Comparison of ENCODE assay signal across 9 cellular contexts in the genomic region with DNA sequence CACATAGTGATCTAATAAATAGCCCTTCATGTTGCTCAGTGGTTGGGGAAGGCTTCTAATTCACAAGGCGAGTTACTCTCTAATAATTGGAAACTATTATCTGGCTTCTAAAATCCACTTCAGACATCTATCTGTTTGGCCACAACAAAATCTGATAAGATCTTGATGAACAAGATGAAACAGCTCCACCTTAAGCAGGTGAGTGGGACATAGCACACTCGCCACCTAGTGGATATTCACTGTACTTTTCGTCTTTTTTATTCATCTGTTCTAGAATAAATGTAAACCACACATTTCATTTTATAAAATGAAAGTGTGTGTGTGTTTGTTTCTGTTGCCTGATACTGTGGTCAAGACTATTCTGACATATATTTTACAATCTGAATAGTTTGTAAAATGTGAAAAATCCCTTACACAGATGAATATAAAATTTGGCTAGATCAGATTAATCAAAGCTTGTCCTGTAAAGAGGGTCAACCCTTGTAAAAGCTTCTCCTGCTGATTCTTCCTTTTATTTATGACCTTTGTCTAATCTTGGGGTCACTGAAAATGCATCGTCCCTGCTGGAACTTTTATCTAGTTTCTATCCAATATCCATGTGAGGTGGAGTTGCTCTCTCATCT. TPM values are rescaled to one million over a fixed set of nuclear protein-coding genes. Genes with fewer than 3 reads are reported as not detected.
DNase-seq lines count a peak whose midpoint lies in the region; ATAC-seq, FAIRE-seq and TF ChIP-seq lines count a peak whose summit lies in the region.
"Had no signal": no experiment of that assay in that cellular context is flagged by ENCODE, and none has a peak within 500 bp of the region (broad histone marks: within the 10 kb centered on the region; RNA-seq: fewer than 3 reads in every experiment).

No MANE protein-coding gene starts in this region.

- no peak overlapping the region for H3K4me3 Mint-ChIP-seq in neural progenitor cell
- no peak overlapping the region for H3K4me3 Mint-ChIP-seq in effector memory CD8-positive, alpha-beta T cell

- no peaks in the 10 kb centered on the region for H3K27me3 Mint-ChIP-seq in neural progenitor cell (ENCODE audit: insufficient read depth, low read depth)
- H3K27me3 Mint-ChIP-seq in effector memory CD8-positive, alpha-beta T cell: no peaks in the 10 kb centered on the region

- peak; percentile 86 to 88 for TF ChIP-seq RAD21 in H1 (IDR thresholded peaks at IDR 0.05 in 1 of 2, conservative IDR thresholded peaks at IDR 0.05 in 1 of 2; ENCODE audit: low read depth in 2 of 2, low read length in 2 of 2)

- H3K36me3 ChIP-seq in H1 (ENCODE audit: control insufficient read depth in 2 of 4, insufficient read depth in 4 of 4, low read length in 3 of 4) (no peaks in the 10 kb centered on the region), neural progenitor cell (no peaks in the 10 kb centered on the region)

- no peak overlapping the region for H3K27ac Mint-ChIP-seq in neural progenitor cell
- no peak overlapping the region for H3K27ac Mint-ChIP-seq in effector memory CD8-positive, alpha-beta T cell

- in situ Hi-C loops in G401 (cut with HindIII; ENCODE audit: low sequenced_read_pairs): no loop called here

- H3K56ac ChIP-seq in H1 (replicated peaks; ENCODE audit: insufficient read length, low read depth, low read length): no peak overlapping the region

- no peak for TF ChIP-seq EP300 in H1 (IDR thresholded peaks at IDR 0.05; ENCODE audit: borderline replicate concordance in 1 of 2, low read depth in 2 of 2, low read length in 2 of 2)

- H2AFZ ChIP-seq in H1 (ENCODE audit: low read length) (no peak overlapping the region), neural progenitor cell (replicated peaks) (no peak overlapping the region)

- no peak overlapping the region for H3K9ac ChIP-seq in H1 (replicated peaks in 1 of 4; ENCODE audit: extremely low read depth in 1 of 4, low read depth in 3 of 4, low read length in 3 of 4)
- no peak overlapping the region for H3K9ac ChIP-seq in neural progenitor cell

- no peak overlapping the region for H3K18ac ChIP-seq in H1 (ENCODE audit: extremely low read depth, low read length)

- H3K4ac ChIP-seq in H1 (replicated peaks; ENCODE audit: insufficient read length, low read depth, low read length): no peak overlapping the region

- H3F3A ChIP-seq in neural progenitor cell (ENCODE audit: low read depth): no peaks in the 10 kb centered on the region

- H4K20me1 ChIP-seq in H1 (replicated peaks in 1 of 2; ENCODE audit: control insufficient read depth in 1 of 2, insufficient read depth in 2 of 2, low read length in 2 of 2) (no peaks in the 10 kb centered on the region), neural progenitor cell (ENCODE audit: low read depth) (no peaks in the 10 kb centered on the region)

- ATAC-seq in GM21390 (IDR thresholded peaks at IDR 0.05; ENCODE audit: unreplicated experiment) (peak; percentile 84), HG03558 (IDR thresholded peaks at IDR 0.05; ENCODE audit: extremely low read depth, unreplicated experiment) (peak; percentile 70)
- ATAC-seq in effector memory CD8-positive, alpha-beta T cell (replicated peaks): no peak

- H2BK120ac ChIP-seq in H1 (replicated peaks; ENCODE audit: low read depth, low read length): no peak overlapping the region

- FAIRE-seq in H1 (lab: Jason Lieb, UNC): peak; percentile 91

- H2BK5ac ChIP-seq in H1 (ENCODE audit: low read depth, low read length): no peak overlapping the region

- CTCF ChIA-PET in H1 (lab: Charles Lee; ENCODE audit: partially characterized antibody): interaction anchor here (0.6 to 3.6 kb wide), 39 partner anchors 10 to 1276 kb away, joined by 3 to 17 read pairs (median 4); no protein-coding TSS in a partner anchor

- H3K9me3 Mint-ChIP-seq in neural progenitor cell: no peaks in the 10 kb centered on the region
- peaks cover 2 to 7% of the 10 kb centered on the region in 2 donors for H3K9me3 Mint-ChIP-seq in effector memory CD8-positive, alpha-beta T cell

- POLR2A ChIA-PET in H1 (lab: Charles Lee; ENCODE audit: partially characterized antibody): no interaction called here

- no peak overlapping the region for H4K8ac ChIP-seq in H1 (ENCODE audit: extremely low read depth, insufficient read depth, low read length)

- no peaks in the 10 kb centered on the region for H3K79me2 ChIP-seq in H1 (ENCODE audit: control insufficient read depth in 1 of 2, insufficient read depth in 2 of 2, low read length in 2 of 2)
- no peaks in the 10 kb centered on the region for H3K79me2 ChIP-seq in neural progenitor cell (ENCODE audit: low read depth)

- no peak overlapping the region for H3K4me3 ChIP-seq in H1 (ENCODE audit: extremely low read depth in 1 of 4, insufficient read depth in 2 of 4, low read depth in 3 of 4, low read length in 4 of 4)
- H3K4me3 ChIP-seq in neural progenitor cell: no peak overlapping the region

- H3K4me1 Mint-ChIP-seq in neural progenitor cell: no peaks in the 10 kb centered on the region
- no peaks in the 10 kb centered on the region for H3K4me1 Mint-ChIP-seq in effector memory CD8-positive, alpha-beta T cell (ENCODE audit: low read depth in 2 of 2)

- 8% methylated on average over 4 of the region's 4 CpGs; no CpG with 5 or more reads in 1 of the 2 experiments for WGBS in H1 (ENCODE audit: extremely low coverage in 1 of 2, insufficient coverage in 1 of 2, insufficient read length in 1 of 2, insufficient replicate concordance in 2 of 2, low coverage in 1 of 2, low lambda C conversion rate in 2 of 2, missing lambda C conversion rate in 1 of 2), 2 experiments

- no peak overlapping the region for H2BK12ac ChIP-seq in H1 (ENCODE audit: low read depth, low read length)

- H3K36me3 Mint-ChIP-seq in neural progenitor cell: no peaks in the 10 kb centered on the region
- no peaks in the 10 kb centered on the region for H3K36me3 Mint-ChIP-seq in effector memory CD8-positive, alpha-beta T cell (ENCODE audit: insufficient read depth)

- H2AK5ac ChIP-seq in H1 (ENCODE audit: low read depth, low read length): no peak overlapping the region

- H4K91ac ChIP-seq in H1 (replicated peaks; ENCODE audit: insufficient read length, low read length): no peak overlapping the region

- no peaks in the 10 kb centered on the region for H3K23me2 ChIP-seq in H1 (ENCODE audit: low read depth, low read length)

- H2BK15ac ChIP-seq in H1 (ENCODE audit: low read length): no peak overlapping the region

- H3K27ac ChIP-seq in H1 (ENCODE audit: low read depth, low read length) (no peak overlapping the region), neural progenitor cell (no peak overlapping the region)

- no peak for TF ChIP-seq POLR2A in H1 (IDR thresholded peaks at IDR 0.05; ENCODE audit: control extremely low read depth in 1 of 2, low read depth in 2 of 2, low read length in 2 of 2)

- no peaks in the 10 kb centered on the region for H3K79me1 ChIP-seq in H1 (ENCODE audit: low read depth, low read length)

- no peak overlapping the region for H2BK20ac ChIP-seq in H1 (ENCODE audit: low read length)

- TF ChIP-seq CTCF in H1 (IDR thresholded peaks at IDR 0.05; ENCODE audit: control extremely low read depth in 1 of 3, insufficient read depth in 1 of 3, low read depth in 1 of 3, low read length in 3 of 3): peak in 2 of 3 experiments; percentile 71 to 81; a peak in 3 of 4 replicates
- TF ChIP-seq CTCF in neural progenitor cell (IDR thresholded peaks at IDR 0.05): peak; percentile 88

- no peak overlapping the region for H4K5ac ChIP-seq in H1 (ENCODE audit: insufficient read length, low read depth, low read length)

- H3K4me1 ChIP-seq in H1 (replicated peaks in 1 of 4; ENCODE audit: control insufficient read depth in 3 of 4, insufficient read depth in 4 of 4, low read length in 3 of 4): no peaks in the 10 kb centered on the region
- no peaks in the 10 kb centered on the region for H3K4me1 ChIP-seq in neural progenitor cell

- H3K4me2 ChIP-seq in H1 (ENCODE audit: insufficient read depth in 1 of 2, low read depth in 2 of 2, low read length in 2 of 2) (no peak overlapping the region), neural progenitor cell (no peak overlapping the region)

- peaks cover 0 to 2% (median 0%) of the 10 kb centered on the region in 4 experiments; a peak in 1 of 7 replicates for H3K27me3 ChIP-seq in H1 (replicated peaks in 1 of 4; ENCODE audit: control insufficient read depth in 3 of 4, extremely low read depth in 1 of 4, insufficient read depth in 3 of 4, low read length in 3 of 4)
- H3K27me3 ChIP-seq in neural progenitor cell: no peaks in the 10 kb centered on the region

- peak; percentile 65 for DNase-seq in G401 (ENCODE audit: low spot score)
- DNase-seq in NCI-H82 (lab: John Stamatoyannopoulos, UW): peak; percentile 78
- DNase-seq in H1 (ENCODE audit: low read depth in 1 of 2, low spot score in 2 of 2): no peak
- DNase-seq in neural progenitor cell (ENCODE audit: low spot score): peak; percentile 61
- DNase-seq in posterior vena cava (ENCODE audit: low spot score): no peak
- DNase-seq in effector memory CD8-positive, alpha-beta T cell: no peak

- H3K14ac ChIP-seq in H1 (ENCODE audit: insufficient read length): no peak overlapping the region

- intact Hi-C loops in posterior vena cava (cut with DNase I): no loop called here

- no peak overlapping the region for H3K23ac ChIP-seq in H1 (ENCODE audit: insufficient read length)

- H3K9me3 ChIP-seq in H1 (ENCODE audit: insufficient read depth in 2 of 2, low read depth in 1 of 2, low read length in 1 of 2) (no peaks in the 10 kb centered on the region), neural progenitor cell (ENCODE audit: low read depth) (no peaks in the 10 kb centered on the region)

TF ChIP-seq in H1, 55 proteins besides CTCF, POLR2A, EP300 and RAD21 (continues in another document):
- no peak for TF ChIP-seq BCL11A (IDR thresholded peaks at IDR 0.05; ENCODE audit: low read depth in 2 of 2, low read length in 2 of 2)
- TF ChIP-seq PHF8 (conservative IDR thresholded peaks at IDR 0.05; ENCODE audit: low read depth, low read length): no peak
- TF ChIP-seq SUZ12 (IDR thresholded peaks at IDR 0.05; ENCODE audit: low read length): no peak
- no peak for TF ChIP-seq KDM4A (IDR thresholded peaks at IDR 0.05; ENCODE audit: low read depth, low read length, severe bottlenecking)
- no peak for TF ChIP-seq GABPA (IDR thresholded peaks at IDR 0.05; ENCODE audit: borderline replicate concordance, insufficient read depth, low read length)
- no peak for TF ChIP-seq EGR1 (IDR thresholded peaks at IDR 0.05; ENCODE audit: borderline replicate concordance, low read depth, low read length)
- no peak for TF ChIP-seq SIRT6 (IDR thresholded peaks at IDR 0.05; ENCODE audit: low read length)
- TF ChIP-seq POU5F1 (IDR thresholded peaks at IDR 0.05; ENCODE audit: low read depth, low read length): no peak

RNA-seq across cellular contexts. Expression of a gene that starts 26.5 kb away (rescaled TPM):
- not detected in 2 replicates for total RNA-seq in G401 (2014; rRNA removed; shearing (Covaris generic))
- 69.1 and 71.0 TPM in 2 replicates for total RNA-seq in H1 (2021; fragmentation: NEBNext Ultra II Directional; extraction: Animal tissue kit (Norgen Biotek cat#: 25700))
- polyA plus RNA-seq in H1 (2011; rRNA removed): 22.6 and 27.9 TPM in 2 replicates
- 26.4 TPM for polyA plus RNA-seq in H1 (2011; cell fraction: cytosol; rRNA removed)
- 32.5 TPM for polyA plus RNA-seq in H1 (2011; cell fraction: nucleus; rRNA removed)
- 21.7 to 34.3 TPM (median 26.0 TPM) in 4 replicates for polyA plus RNA-seq in H1 (2012, experiment 1 of 2)
- 3.3 TPM for polyA plus RNA-seq in H1 (2012, experiment 2 of 2)
- 79.5 TPM for polyA plus RNA-seq in H1 (2013, experiment 1 of 2)
- polyA plus RNA-seq in H1 (2013, experiment 2 of 2): 75.8 TPM
- polyA minus RNA-seq in H1 (2011; rRNA and poly(A)+ RNA removed): 35.1 and 45.1 TPM in 2 replicates
- polyA minus RNA-seq in H1 (2011; cell fraction: cytosol; rRNA and poly(A)+ RNA removed): 23.9 TPM
- 65.0 TPM for polyA minus RNA-seq in H1 (2011; cell fraction: nucleus; rRNA and poly(A)+ RNA removed)
- total RNA-seq in neural progenitor cell (ENCODE audit: low replicate concordance): 110 and 126 TPM in 2 replicates
- total RNA-seq in posterior vena cava: not detected
- total RNA-seq: activated CD8-positive, alpha-beta memory T cell treated with anti-CD3 and anti-CD28 coated beads for 36 hours had no signal

Comparison
In these comparisons a context has a peak if more than half of its experiments do, and no peak if none do; other contexts are left out.
1. DNase-seq: peak in G401 (single experiment), NCI-H82 (single experiment) and neural progenitor cell (single experiment); none in H1 (0 of 2), posterior vena cava (single experiment) and effector memory CD8-positive, alpha-beta T cell (0 of 3).
2. RNA of a gene that starts 26.5 kb away (total RNA-seq): 110 to 126 TPM in neural progenitor cell and 69.1 to 71.0 TPM in H1; not detected in posterior vena cava and not detected in G401; every median in the first group is over 10 times any median in the second.